Comparison of ENCODE assay signal across 16 cellular contexts in genomic region chr2:69524799-69525198, GRCh38.
DNase-seq lines count a peak whose midpoint lies in the region; ATAC-seq, FAIRE-seq and TF ChIP-seq lines count a peak whose summit lies in the region.
"Had no signal": no experiment of that assay in that cellular context is flagged by ENCODE, and none has a peak within 500 bp of the region (broad histone marks: within the 10 kb centered on the region; RNA-seq: fewer than 3 reads in every experiment).

No MANE protein-coding gene starts in this region.

- no peak overlapping the region for H2BK12ac ChIP-seq in H1 (ENCODE audit: low read depth, low read length)

- no peak overlapping the region for H3K4me3 ChIP-seq in CD8-positive, alpha-beta memory T cell (ENCODE audit: low read length)
- no peak overlapping the region for H3K4me3 ChIP-seq in HUES48 (ENCODE audit: low read depth, low read length)
- no peak overlapping the region for H3K4me3 ChIP-seq in H1 (ENCODE audit: extremely low read depth in 1 of 4, insufficient read depth in 2 of 4, low read depth in 3 of 4, low read length in 4 of 4)
- no peak overlapping the region for H3K4me3 ChIP-seq in keratinocyte (ENCODE audit: control insufficient read depth in 2 of 3, extremely low read depth in 1 of 3, insufficient read depth in 2 of 3, low read depth in 1 of 3, low read length in 3 of 3)
- H3K4me3 ChIP-seq: PC-9 had no signal

- H3K4me2 ChIP-seq in H1 (ENCODE audit: insufficient read depth in 1 of 2, low read depth in 2 of 2, low read length in 2 of 2) (peak overlapping the region; percentile 21 to 72), keratinocyte (ENCODE audit: control insufficient read depth, extremely low read depth, insufficient read depth, low read depth, low read length) (no peak overlapping the region)
- H3K4me2 ChIP-seq: PC-9 had no signal

- TF ChIP-seq CTCF in H1 (IDR thresholded peaks at IDR 0.05; ENCODE audit: control extremely low read depth in 1 of 3, insufficient read depth in 1 of 3, low read depth in 1 of 3, low read length in 3 of 3) (no peak), keratinocyte (optimal IDR thresholded peaks at IDR 0.05 in 1 of 3, IDR thresholded peaks at IDR 0.05 in 1 of 3, conservative IDR thresholded peaks at IDR 0.05 in 1 of 3; ENCODE audit: extremely low read depth in 1 of 3, insufficient read depth in 2 of 3, low read length in 3 of 3) (no peak), RWPE1 (conservative IDR thresholded peaks at IDR 0.05; ENCODE audit: low read depth) (no peak)

- H3K9ac ChIP-seq in HUES48 (ENCODE audit: low read depth, low read length) (no peak overlapping the region), H1 (replicated peaks in 1 of 4; ENCODE audit: extremely low read depth in 1 of 4, low read depth in 3 of 4, low read length in 3 of 4) (no peak overlapping the region), keratinocyte (ENCODE audit: control insufficient read depth, extremely low read depth, insufficient read depth, low read length) (no peak overlapping the region)

- no peak overlapping the region for H3K56ac ChIP-seq in H1 (replicated peaks; ENCODE audit: insufficient read length, low read depth, low read length)

- H2BK5ac ChIP-seq in H1 (ENCODE audit: low read depth, low read length), result 0 out of 2 replicates have a peak overlapping the region, but pooled peaks have one; percentile 3

- no peaks in the 10 kb centered on the region for H3K9me1 ChIP-seq in keratinocyte (ENCODE audit: control insufficient read depth, extremely low read depth, insufficient read depth, low read length)

- no peaks in the 10 kb centered on the region for H3K9me3 Mint-ChIP-seq in CD8-positive, alpha-beta memory T cell

- H3K9me3 ChIP-seq in CD8-positive, alpha-beta memory T cell (ENCODE audit: low read length), result no peaks in the 10 kb centered on the region
- H3K9me3 ChIP-seq in HUES48 (ENCODE audit: control insufficient read depth, insufficient read depth, low read length), result no peaks in the 10 kb centered on the region
- H3K9me3 ChIP-seq in H1 (ENCODE audit: insufficient read depth in 2 of 2, low read depth in 1 of 2, low read length in 1 of 2), result no peaks in the 10 kb centered on the region
- no peaks in the 10 kb centered on the region for H3K9me3 ChIP-seq in keratinocyte (ENCODE audit: control insufficient read depth, low read depth, low read length)
- H3K9me3 ChIP-seq: BE2C had no signal

- H2BK20ac ChIP-seq in H1 (ENCODE audit: low read length), result no peak overlapping the region

- FAIRE-seq in H1 (lab: Jason Lieb, UNC) (no peak), keratinocyte (lab: Jason Lieb, UNC) (no peak)

- no peak overlapping the region for H4K5ac ChIP-seq in H1 (ENCODE audit: insufficient read length, low read depth, low read length)

- peaks cover 69% of the 10 kb centered on the region for H3K36me3 ChIP-seq in CD8-positive, alpha-beta memory T cell (ENCODE audit: insufficient read depth, low read length)
- H3K36me3 ChIP-seq in HUES48 (ENCODE audit: control insufficient read depth, insufficient read depth, low read length), result peaks cover 30% of the 10 kb centered on the region
- peaks cover 5 to 25% (median 9%) of the 10 kb centered on the region in 4 experiments; a peak in 6 of 8 replicates for H3K36me3 ChIP-seq in H1 (ENCODE audit: control insufficient read depth in 2 of 4, insufficient read depth in 4 of 4, low read length in 3 of 4)
- H3K36me3 ChIP-seq in keratinocyte (ENCODE audit: control insufficient read depth in 2 of 2, extremely low read depth in 1 of 2, insufficient read depth in 2 of 2, low read length in 2 of 2), result peaks cover 8 to 20% of the 10 kb centered on the region in 2 experiments
- H3K36me3 ChIP-seq: BE2C had no signal

- no peak overlapping the region for H2BK15ac ChIP-seq in H1 (ENCODE audit: low read length)

- 83% methylated on average over 1 of the region's 1 CpG; no CpG with 5 or more reads in 1 of the 2 experiments for WGBS in H1 (ENCODE audit: extremely low coverage in 1 of 2, insufficient coverage in 1 of 2, insufficient read length in 1 of 2, insufficient replicate concordance in 2 of 2, low coverage in 1 of 2, low lambda C conversion rate in 2 of 2, missing lambda C conversion rate in 1 of 2), 2 experiments

- H3K27ac Mint-ChIP-seq in CD8-positive, alpha-beta memory T cell, result peak overlapping the region in 6 of 8 donors; percentile 23 to 66 (median 44)

- no peak overlapping the region for H3K4me3 Mint-ChIP-seq in CD8-positive, alpha-beta memory T cell

- no peak for TF ChIP-seq RAD21 in H1 (IDR thresholded peaks at IDR 0.05 in 1 of 2, conservative IDR thresholded peaks at IDR 0.05 in 1 of 2; ENCODE audit: low read depth in 2 of 2, low read length in 2 of 2)

- no peak overlapping the region for H3K4ac ChIP-seq in H1 (replicated peaks; ENCODE audit: insufficient read length, low read depth, low read length)

- no peaks in the 10 kb centered on the region for H3K79me1 ChIP-seq in H1 (ENCODE audit: low read depth, low read length)

- H4K91ac ChIP-seq in H1 (replicated peaks; ENCODE audit: insufficient read length, low read length), result no peak overlapping the region

- dilution Hi-C loops in keratinocyte (cut with MboI; ENCODE audit: extremely low pct_ligation_motif_present, low sequenced_read_pairs), result no loop called here

- no peak for DNase-seq in CD8-positive, alpha-beta memory T cell
- DNase-seq in H1 (ENCODE audit: low read depth in 1 of 2, low spot score in 2 of 2) (no peak), keratinocyte (ENCODE audit: low read depth, low spot score) (peak; percentile 5), NCI-H1436 (lab: John Stamatoyannopoulos, UW) (no peak), RWPE1 (ENCODE audit: low spot score) (no peak)
- DNase-seq: BE2C, DMS 273 treated with DMSO at 0.1 percent for 48 hours, H7, NCI-H1417 treated with DMSO at 0.1 percent for 48 hours, NCI-H2081 treated with DMSO at 0.1 percent for 48 hours, NCI-H226, PC-9, Right ventricle myocardium superior had no signal

- POLR2A ChIA-PET in CD8-positive, alpha-beta memory T cell (lab: Charles Lee), result no interaction called here
- POLR2A ChIA-PET in H1 (lab: Charles Lee; ENCODE audit: partially characterized antibody), result interaction anchor here (1.6 kb wide), 1 partner anchor 119 kb away, joined by 3 read pairs; the partner anchor contains the start of gene AAK1
- POLR2A ChIA-PET in RWPE1 (lab: Yijun Ruan, JAX; ENCODE audit: low non-redundant PET), result no interaction called here

- H2AFZ ChIP-seq in H1 (ENCODE audit: low read length) (no peak overlapping the region), keratinocyte (ENCODE audit: control insufficient read depth, low read length) (no peak overlapping the region)
- H2AFZ ChIP-seq: PC-9 had no signal

- peaks cover 0 to 4% (median 2%) of the 10 kb centered on the region in 3 donors for H3K4me1 Mint-ChIP-seq in CD8-positive, alpha-beta memory T cell

- H4K20me1 ChIP-seq in H1 (replicated peaks in 1 of 2; ENCODE audit: control insufficient read depth in 1 of 2, insufficient read depth in 2 of 2, low read length in 2 of 2) (no peaks in the 10 kb centered on the region), keratinocyte (ENCODE audit: control insufficient read depth, extremely low read depth, insufficient read depth, low read length) (no peaks in the 10 kb centered on the region)

- no peak overlapping the region for H4K8ac ChIP-seq in H1 (ENCODE audit: extremely low read depth, insufficient read depth, low read length)

- no peaks in the 10 kb centered on the region for H3K23me2 ChIP-seq in H1 (ENCODE audit: low read depth, low read length)

- H3K79me2 ChIP-seq in H1 (ENCODE audit: control insufficient read depth in 1 of 2, insufficient read depth in 2 of 2, low read length in 2 of 2) (no peaks in the 10 kb centered on the region), keratinocyte (ENCODE audit: control insufficient read depth, insufficient read depth, low read length) (no peaks in the 10 kb centered on the region)

- TF ChIP-seq POLR2A in H1 (IDR thresholded peaks at IDR 0.05; ENCODE audit: control extremely low read depth in 1 of 2, low read depth in 2 of 2, low read length in 2 of 2), result no peak

- TF ChIP-seq EP300 in H1 (IDR thresholded peaks at IDR 0.05; ENCODE audit: borderline replicate concordance in 1 of 2, low read depth in 2 of 2, low read length in 2 of 2), result no peak

- ATAC-seq in HG03460 (IDR thresholded peaks at IDR 0.05; ENCODE audit: unreplicated experiment), result no peak
- ATAC-seq: SK-N-SH treated with all-trans-retinoic acid at 6 μM for 48 hours had no signal

- no peak overlapping the region for H2BK120ac ChIP-seq in H1 (replicated peaks; ENCODE audit: low read depth, low read length)

- CTCF ChIA-PET in CD8-positive, alpha-beta memory T cell (lab: Charles Lee), result interaction anchor here (0.7 to 1.3 kb wide), 2 partner anchors 200 to 674 kb away, joined by 3 to 4 read pairs; no protein-coding TSS in a partner anchor
- CTCF ChIA-PET in H1 (lab: Charles Lee; ENCODE audit: partially characterized antibody), result interaction anchor here (0.7 to 2.2 kb wide), 5 partner anchors 9 to 293 kb away, joined by 3 to 7 read pairs (median 3); no protein-coding TSS in a partner anchor
- CTCF ChIA-PET in RWPE1 (lab: Yijun Ruan, JAX), result interaction anchor here (0.8 kb wide), 1 partner anchor 87 kb away, joined by 3 read pairs; no protein-coding TSS in a partner anchor

- H3K18ac ChIP-seq in H1 (ENCODE audit: extremely low read depth, low read length), result no peak overlapping the region

- H3K23ac ChIP-seq in H1 (ENCODE audit: insufficient read length), result no peak overlapping the region

- no peak overlapping the region for H2AK5ac ChIP-seq in H1 (ENCODE audit: low read depth, low read length)

- no peaks in the 10 kb centered on the region for H3K27me3 ChIP-seq in CD8-positive, alpha-beta memory T cell (ENCODE audit: insufficient read depth, low read length, poor library complexity, severe bottlenecking)
- H3K27me3 ChIP-seq in HUES48 (ENCODE audit: control insufficient read depth, insufficient read depth, low read length) (no peaks in the 10 kb centered on the region), H1 (replicated peaks in 1 of 4; ENCODE audit: control insufficient read depth in 3 of 4, extremely low read depth in 1 of 4, insufficient read depth in 3 of 4, low read length in 3 of 4) (no peaks in the 10 kb centered on the region), keratinocyte (ENCODE audit: control insufficient read depth, extremely low read depth, insufficient read depth, low read length) (no peaks in the 10 kb centered on the region)
- H3K27me3 ChIP-seq: BE2C had no signal

- H3K27ac ChIP-seq in CD8-positive, alpha-beta memory T cell (ENCODE audit: low read depth, low read length), result no peak overlapping the region
- H3K27ac ChIP-seq in HUES48 (ENCODE audit: low read depth, low read length) (peak overlapping the region; percentile 59), H1 (ENCODE audit: low read depth, low read length) (no peak overlapping the region), keratinocyte (ENCODE audit: control insufficient read depth, insufficient read depth, low read length) (no peak overlapping the region), RWPE1 (no peak overlapping the region)
- H3K27ac ChIP-seq: PC-9 had no signal

- no peaks in the 10 kb centered on the region for H3K27me3 Mint-ChIP-seq in CD8-positive, alpha-beta memory T cell

- H3K36me3 Mint-ChIP-seq in CD8-positive, alpha-beta memory T cell, result peaks cover 10 to 94% (median 35%) of the 10 kb centered on the region in 3 donors

- H3K4me1 ChIP-seq in CD8-positive, alpha-beta memory T cell (ENCODE audit: insufficient read depth, low read length), result no peaks in the 10 kb centered on the region
- peaks cover 14% of the 10 kb centered on the region for H3K4me1 ChIP-seq in HUES48 (ENCODE audit: control insufficient read depth, insufficient read depth, low read length)
- peaks cover 2 to 9% (median 5%) of the 10 kb centered on the region in 4 experiments; a peak in 5 of 7 replicates for H3K4me1 ChIP-seq in H1 (replicated peaks in 1 of 4; ENCODE audit: control insufficient read depth in 3 of 4, insufficient read depth in 4 of 4, low read length in 3 of 4)
- H3K4me1 ChIP-seq in keratinocyte (ENCODE audit: control insufficient read depth, extremely low read depth, insufficient read depth, low read length), result peaks cover 1% of the 10 kb centered on the region
- H3K4me1 ChIP-seq: BE2C had no signal

- H3K14ac ChIP-seq in H1 (ENCODE audit: insufficient read length), result no peak overlapping the region
